29 cellular contexts compared by ENCODE assay signal in genomic region chr21:34595457-34595856, GRCh38. TPM values are rescaled to one million over a fixed set of nuclear protein-coding genes. Genes with fewer than 3 reads are reported as not detected.
DNase-seq lines count a peak whose midpoint lies in the region; ATAC-seq, FAIRE-seq and TF ChIP-seq lines count a peak whose summit lies in the region.
"Had no signal": no experiment of that assay in that cellular context is flagged by ENCODE, and none has a peak within 500 bp of the region (broad histone marks: within the 10 kb centered on the region; RNA-seq: fewer than 3 reads in every experiment).

No MANE protein-coding gene starts in this region.

- H3K79me2 ChIP-seq in HepG2 (ENCODE audit: insufficient read depth, low read length) = no peaks in the 10 kb centered on the region

- H3K27me3 ChIP-seq in HepG2 (ENCODE audit: control insufficient read depth in 1 of 2, insufficient read depth in 2 of 2, low read length in 2 of 2) (no peaks in the 10 kb centered on the region), right lobe of liver (no peaks in the 10 kb centered on the region), stomach (no peaks in the 10 kb centered on the region)
- H3K27me3 ChIP-seq: BE2C had no signal

- no peak overlapping the region for H3K27ac Mint-ChIP-seq in natural killer cell treated with Interleukin-12 subunit alpha and Interleukin-12 subunit beta and Interleukin-15 and Interleukin-18, amount 100 ng/mL, for 72 hours
- H3K27ac Mint-ChIP-seq: activated naive CD8-positive, alpha-beta T cell treated with anti-CD3 and anti-CD28 coated beads for 36 hours; activated T-helper 17 cell treated with anti-CD3 and anti-CD28 coated beads, Interleukin-2, amount 50 U/mL, for 72 hours; effector memory CD8-positive, alpha-beta T cell; progenitor cell of endocrine pancreas had no signal

- BruUV-seq in HepG2 (replicated peaks; lab: Mats Ljungman, UMichigan) = no TSS peak

- TF ChIP-seq EP300 in HepG2 (IDR thresholded peaks at IDR 0.05; ENCODE audit: low read depth in 2 of 2, low read length in 2 of 2) = no peak
- TF ChIP-seq EP300 in HepG2 (CRISPR knock-in tag; IDR thresholded peaks at IDR 0.05; ENCODE audit: borderline replicate concordance) = no peak
- TF ChIP-seq EP300 in stomach (IDR thresholded peaks at IDR 0.05) = no peak

- H3K27me3 Mint-ChIP-seq in natural killer cell treated with Interleukin-12 subunit alpha and Interleukin-12 subunit beta and Interleukin-15 and Interleukin-18, amount 100 ng/mL, for 72 hours = no peaks in the 10 kb centered on the region
- H3K27me3 Mint-ChIP-seq: activated naive CD8-positive, alpha-beta T cell treated with anti-CD3 and anti-CD28 coated beads for 36 hours; activated T-helper 17 cell treated with anti-CD3 and anti-CD28 coated beads, Interleukin-2, amount 50 U/mL, for 72 hours; effector memory CD8-positive, alpha-beta T cell had no signal

- no peaks in the 10 kb centered on the region for H3K36me3 ChIP-seq in HepG2 (replicated peaks in 1 of 2; ENCODE audit: control insufficient read depth in 1 of 2, insufficient read depth in 2 of 2, low read length in 2 of 2)
- no peaks in the 10 kb centered on the region for H3K36me3 ChIP-seq in right lobe of liver
- H3K36me3 ChIP-seq in stomach = no peaks in the 10 kb centered on the region
- H3K36me3 ChIP-seq: BE2C, lower lobe of right lung had no signal

- peak; percentile 57 for DNase-seq in HepG2 (ENCODE audit: low spot score)
- DNase-seq in right lobe of liver = no peak
- DNase-seq in epithelial cell of esophagus (ENCODE audit: low read depth) = peak; percentile 51
- peak; percentile 14 for DNase-seq in occipital lobe (lab: John Stamatoyannopoulos, UW)
- no peak for DNase-seq in natural killer cell treated with Interleukin-12 subunit alpha and Interleukin-12 subunit beta and Interleukin-15 and Interleukin-18, amount 100 ng/mL, for 72 hours (ENCODE audit: low spot score)
- no peak for DNase-seq in retina
- DNase-seq in stomach = no peak
- no peak for DNase-seq in stimulated activated CD4-positive, alpha-beta T cell treated with anti-CD3 and anti-CD28 coated beads, Interleukin-4, amount 100 ng/mL, for 4 hours
- DNase-seq: activated CD4-positive, alpha-beta T cell treated with anti-CD3 and anti-CD28 coated beads, Interleukin-2, amount 50 U/mL, for 4 hours; activated naive CD8-positive, alpha-beta T cell treated with anti-CD3 and anti-CD28 coated beads for 36 hours; BE2C; DMS79 treated with DMSO at 0.1 percent for 48 hours; effector memory CD8-positive, alpha-beta T cell; foreskin melanocyte; GOT3; hippocampal formation; KBM-7; lower lobe of right lung; MM.1S; NCI-H1436 treated with DMSO at 0.1 percent for 48 hours; NCI-H2171; stimulated activated CD4-positive, alpha-beta T cell treated with anti-CD3 and anti-CD28 coated beads, Interleukin-2, amount 100 ng/mL, for 24 hours had no signal

- peak overlapping the region in 1 of 3 experiments; percentile 43; a peak in 1 of 6 replicates for H3K4me3 ChIP-seq in HepG2 (replicated peaks in 1 of 3; ENCODE audit: insufficient read depth in 1 of 3, low read depth in 2 of 3, low read length in 3 of 3)
- no peak overlapping the region for H3K4me3 ChIP-seq in right lobe of liver
- H3K4me3 ChIP-seq in epithelial cell of esophagus (ENCODE audit: low read length) = no peak overlapping the region
- no peak overlapping the region for H3K4me3 ChIP-seq in stomach
- H3K4me3 ChIP-seq: lower lobe of right lung, skin epidermis had no signal

- no peak overlapping the region for H3K4me3 Mint-ChIP-seq in natural killer cell treated with Interleukin-12 subunit alpha and Interleukin-12 subunit beta and Interleukin-15 and Interleukin-18, amount 100 ng/mL, for 72 hours
- H3K4me3 Mint-ChIP-seq: activated naive CD8-positive, alpha-beta T cell treated with anti-CD3 and anti-CD28 coated beads for 36 hours; activated T-helper 17 cell treated with anti-CD3 and anti-CD28 coated beads, Interleukin-2, amount 50 U/mL, for 72 hours; effector memory CD8-positive, alpha-beta T cell; neural crest cell had no signal

- H3K9me3 ChIP-seq in HepG2 (ENCODE audit: low read length) (no peaks in the 10 kb centered on the region), right lobe of liver (no peaks in the 10 kb centered on the region), stomach (no peaks in the 10 kb centered on the region)
- H3K9me3 ChIP-seq: BE2C, lower lobe of right lung had no signal

- WGBS in HepG2 (ENCODE audit: low lambda C conversion rate) = no CpG with 5 or more reads among the region's 8 CpGs
- WGBS in right lobe of liver (ENCODE audit: insufficient coverage, low coverage, low lambda C conversion rate, missing lambda C conversion rate) = 64% methylated on average over 2 of the region's 8 CpGs
- WGBS in stomach, 5 donors = 69 to 84% (median 73%) methylated on average over 6 to 8 of the region's 8 CpGs

- CTCF ChIA-PET in HepG2 (lab: Yijun Ruan, JAX; ENCODE audit: low intra/inter-chr PET ratio, low total read pairs) = no interaction called here

- peaks cover 7 to 17% of the 10 kb centered on the region in 2 donors for H3K4me1 Mint-ChIP-seq in natural killer cell treated with Interleukin-12 subunit alpha and Interleukin-12 subunit beta and Interleukin-15 and Interleukin-18, amount 100 ng/mL, for 72 hours (ENCODE audit: low read depth in 2 of 2)

- H3K9me3 Mint-ChIP-seq in natural killer cell treated with Interleukin-12 subunit alpha and Interleukin-12 subunit beta and Interleukin-15 and Interleukin-18, amount 100 ng/mL, for 72 hours = no peaks in the 10 kb centered on the region
- H3K9me3 Mint-ChIP-seq: activated naive CD8-positive, alpha-beta T cell treated with anti-CD3 and anti-CD28 coated beads for 36 hours; activated T-helper 17 cell treated with anti-CD3 and anti-CD28 coated beads, Interleukin-2, amount 50 U/mL, for 72 hours; effector memory CD8-positive, alpha-beta T cell; neural crest cell had no signal

- no peak for TF ChIP-seq POLR2A in HepG2 (IDR thresholded peaks at IDR 0.05; ENCODE audit: insufficient read depth in 1 of 2, low read depth in 2 of 2, low read length in 2 of 2)
- no peak for TF ChIP-seq POLR2A in right lobe of liver (IDR thresholded peaks at IDR 0.05)
- TF ChIP-seq POLR2A in stomach (IDR thresholded peaks at IDR 0.05) = no peak

- POLR2A ChIA-PET in HepG2 (lab: Yijun Ruan, JAX) = no interaction called here

- in situ Hi-C loops in HepG2 (cut with HindIII; ENCODE audit: extremely low pct_ligation_motif_present, low pct_unique_long_range_greater_than_20kb) = no loop called here

- ATAC-seq in HepG2 = peak; percentile 91
- no peak for ATAC-seq in right lobe of liver
- ATAC-seq in natural killer cell treated with Interleukin-12 subunit alpha and Interleukin-12 subunit beta and Interleukin-15 and Interleukin-18, amount 100 ng/mL, for 72 hours = no peak
- ATAC-seq: activated T-helper 17 cell treated with anti-CD3 and anti-CD28 coated beads, Interleukin-2, amount 50 U/mL, for 72 hours; effector memory CD8-positive, alpha-beta T cell; lower lobe of right lung; Right ventricle myocardium inferior had no signal

- H3K27ac ChIP-seq in HepG2 (ENCODE audit: extremely low read length, insufficient read depth, low read length) (no peak overlapping the region), right lobe of liver (no peak overlapping the region), stomach (peak overlapping the region in 1 of 5 donors; percentile 60)
- H3K27ac ChIP-seq: skin epidermis had no signal

- TF ChIP-seq CTCF in HepG2 (CRISPR knock-in tag; IDR thresholded peaks at IDR 0.05) (no peak), right lobe of liver (IDR thresholded peaks at IDR 0.05) (no peak), epithelial cell of esophagus (IDR thresholded peaks at IDR 0.05; ENCODE audit: insufficient read depth, low read depth, low read length, missing control alignments) (no peak), stomach (IDR thresholded peaks at IDR 0.05) (no peak)

- H3K36me3 Mint-ChIP-seq in natural killer cell treated with Interleukin-12 subunit alpha and Interleukin-12 subunit beta and Interleukin-15 and Interleukin-18, amount 100 ng/mL, for 72 hours = no peaks in the 10 kb centered on the region
- H3K36me3 Mint-ChIP-seq: activated naive CD8-positive, alpha-beta T cell treated with anti-CD3 and anti-CD28 coated beads for 36 hours had no signal

- no peak overlapping the region for H2AFZ ChIP-seq in HepG2 (ENCODE audit: low read length)

- no peaks in the 10 kb centered on the region for H4K20me1 ChIP-seq in HepG2 (ENCODE audit: insufficient read depth, low read length)

- intact Hi-C loops in HepG2 (cut with micrococcal nuclease; ENCODE audit: unreplicated experiment) = no loop called here
- intact Hi-C loops in right lobe of liver (cut with DNase I) = no loop called here
- intact Hi-C loops in stomach (cut with DNase I; ENCODE audit: low total_unique reads) = no loop called here

- H3K4me1 ChIP-seq in HepG2 (ENCODE audit: insufficient read depth, low read length) = peaks cover 38% of the 10 kb centered on the region
- peaks cover 0 to 10% (median 0%) of the 10 kb centered on the region in 4 donors for H3K4me1 ChIP-seq in right lobe of liver
- H3K4me1 ChIP-seq in stomach = peaks cover 34 to 74% (median 53%) of the 10 kb centered on the region in 4 donors
- H3K4me1 ChIP-seq: BE2C had no signal

- H3K9ac ChIP-seq in HepG2 (ENCODE audit: insufficient read depth, low read depth, low read length) = no peak overlapping the region

- FAIRE-seq in HepG2 (lab: Jason Lieb, UNC) = no peak
- FAIRE-seq: colon, urothelium cell line had no signal

- no peak for TF ChIP-seq RAD21 in HepG2 (CRISPR knock-in tag; IDR thresholded peaks at IDR 0.05)

- peak overlapping the region; percentile 45 for H3K4me2 ChIP-seq in HepG2 (ENCODE audit: low read depth, low read length)

RNA-seq across cellular contexts. Expression of gene RCAN1, which starts 19.5 kb away (rescaled TPM):
- total RNA-seq in HepG2 (2016; rRNA removed; fragmentation: Illumina TruSeq; extraction: Trizol) (34.1 and 35.1 TPM in 2 replicates), right lobe of liver (10 to 100 TPM; 34.3 to 71.0 (median 55.4) TPM), occipital lobe (56.8 TPM), stomach (10 to 100 TPM; 23.9 to 85.7 (median 32.1) TPM)
- 7.0 and 9.0 TPM in 2 replicates for total RNA-seq in HepG2 (2016; cell fraction: cytosol; rRNA removed; fragmentation: Illumina TruSeq; extraction: Trizol; ENCODE audit: low read depth)
- 34.2 and 35.1 TPM in 2 replicates for total RNA-seq in HepG2 (2016; cell fraction: insoluble cytoplasmic fraction; rRNA removed; fragmentation: Illumina TruSeq; extraction: Trizol)
- 18.9 and 22.0 TPM in 2 replicates for total RNA-seq in HepG2 (2016; cell fraction: membrane; rRNA removed; fragmentation: Illumina TruSeq; extraction: Trizol)
- total RNA-seq in HepG2 (2016; cell fraction: nucleus; rRNA removed; fragmentation: Illumina TruSeq; extraction: Trizol) = 25.9 and 26.8 TPM in 2 replicates
- polyA plus RNA-seq in HepG2 (2011; rRNA removed) (8.5 and 9.4 TPM in 2 replicates), stomach (10 to 100 TPM; 15.6 to 36.9 (median 24.3) TPM)
- polyA plus RNA-seq in HepG2 (2011; cell fraction: cytosol; rRNA removed) = 5.5 and 8.2 TPM in 2 replicates
- 6.0 and 7.7 TPM in 2 replicates for polyA plus RNA-seq in HepG2 (2011; cell fraction: nucleus; rRNA removed)
- 10.5 and 13.0 TPM in 2 replicates for polyA plus RNA-seq in HepG2 (2012)
- 5.4 and 6.4 TPM in 2 replicates for polyA plus RNA-seq in HepG2 (2016; cell fraction: cytosol; fragmentation: Illumina TruSeq; extraction: Trizol; ENCODE audit: low read depth)
- polyA plus RNA-seq in HepG2 (2016; cell fraction: insoluble cytoplasmic fraction; fragmentation: Illumina TruSeq; extraction: Trizol; ENCODE audit: low read depth) = 34.4 and 35.4 TPM in 2 replicates
- polyA plus RNA-seq in HepG2 (2016; cell fraction: membrane; fragmentation: Illumina TruSeq; extraction: Trizol; ENCODE audit: low read depth) = 14.7 and 15.5 TPM in 2 replicates
- 25.3 and 26.9 TPM in 2 replicates for polyA plus RNA-seq in HepG2 (2016; cell fraction: nucleus; fragmentation: Illumina TruSeq; extraction: Trizol; ENCODE audit: insufficient read depth, low read depth)
- polyA minus RNA-seq in HepG2 (2011; rRNA and poly(A)+ RNA removed; ENCODE audit: low replicate concordance) = 9.4 and 14.1 TPM in 2 replicates
- 8.4 and 9.4 TPM in 2 replicates for polyA minus RNA-seq in HepG2 (2011; cell fraction: cytosol; rRNA and poly(A)+ RNA removed)
- polyA minus RNA-seq in HepG2 (2011; cell fraction: nucleus; rRNA and poly(A)+ RNA removed) = 19.4 and 30.5 TPM in 2 replicates
- 10 to 100 TPM; 10.1 to 11.5 TPM for total RNA-seq in natural killer cell treated with Interleukin-12 subunit alpha and Interleukin-12 subunit beta and Interleukin-15 and Interleukin-18, amount 100 ng/mL, for 72 hours

Comparison
In these comparisons a context has a peak if more than half of its experiments do, and no peak if none do; other contexts are left out.
1. DNase-seq: peak in HepG2 (single experiment), epithelial cell of esophagus (single experiment) and occipital lobe (single experiment); none in right lobe of liver (0 of 3), natural killer cell treated with Interleukin-12 subunit alpha and Interleukin-12 subunit beta and Interleukin-15 and Interleukin-18, amount 100 ng/mL, for 72 hours (single experiment), retina (single experiment), stomach (single experiment) and stimulated activated CD4-positive, alpha-beta T cell treated with anti-CD3 and anti-CD28 coated beads, Interleukin-4, amount 100 ng/mL, for 4 hours (0 of 2).